ENCODE assay signal across 18 cellular contexts in the genomic region with DNA sequence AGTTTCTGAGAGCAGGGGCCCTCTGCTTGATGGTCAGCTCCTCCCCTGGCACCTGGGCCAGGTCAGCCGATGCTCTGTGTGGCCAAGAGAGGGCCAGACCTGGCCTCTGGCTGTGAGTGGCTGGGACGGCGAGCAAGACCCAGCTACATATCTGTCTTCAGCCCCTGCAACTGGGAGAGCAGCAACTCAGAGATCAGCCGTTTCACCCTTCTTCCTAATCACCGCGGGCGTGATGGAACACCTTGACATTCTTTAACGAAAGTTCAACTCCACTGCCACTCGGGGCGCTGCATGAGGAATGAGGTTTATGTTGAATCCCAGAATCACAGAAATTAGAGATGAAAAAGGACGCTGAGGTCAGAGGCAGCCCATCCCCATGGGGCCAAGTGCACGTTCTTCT.
"Had no signal": no experiment of that assay in that cellular context is flagged by ENCODE, and none has a peak within 500 bp of the region (broad histone marks: within the 10 kb centered on the region; RNA-seq: fewer than 3 reads in every experiment).

No MANE protein-coding gene starts in this region.

- H3K4me1 Mint-ChIP-seq: activated naive CD8-positive, alpha-beta T cell treated with anti-CD3 and anti-CD28 coated beads for 36 hours; naive B cell had no signal

- H3K9me3 Mint-ChIP-seq: activated naive CD8-positive, alpha-beta T cell treated with anti-CD3 and anti-CD28 coated beads for 36 hours had no signal

- H3K27me3 ChIP-seq: cardiac muscle cell, pancreas had no signal

- H3K9me3 ChIP-seq: left ventricle myocardium inferior, mucosa of descending colon, neutrophil, pancreas had no signal

- H3K27me3 Mint-ChIP-seq: activated naive CD8-positive, alpha-beta T cell treated with anti-CD3 and anti-CD28 coated beads for 36 hours had no signal

- H3K4me3 Mint-ChIP-seq: activated naive CD8-positive, alpha-beta T cell treated with anti-CD3 and anti-CD28 coated beads for 36 hours; naive B cell had no signal

- H3K4me3 ChIP-seq: cardiac muscle cell, left ventricle myocardium inferior, mucosa of descending colon, pancreas had no signal

- H3K4me1 ChIP-seq: pancreas had no signal

- H3K27ac Mint-ChIP-seq: activated naive CD8-positive, alpha-beta T cell treated with anti-CD3 and anti-CD28 coated beads for 36 hours; naive B cell had no signal

- H3K27ac ChIP-seq: cardiac muscle cell, left ventricle myocardium inferior, neutrophil, pancreas had no signal

- DNase-seq: activated CD4-positive, CD25-positive, alpha-beta regulatory T cell treated with anti-CD3 and anti-CD28 coated beads, Interleukin-2, amount 50 U/mL, for 72 hours; activated CD8-positive, alpha-beta memory T cell treated with anti-CD3 and anti-CD28 coated beads for 24 hours; activated naive CD4-positive, alpha-beta T cell; activated naive CD8-positive, alpha-beta T cell treated with anti-CD3 and anti-CD28 coated beads for 36 hours; amygdala; dermis blood vessel endothelial cell; effector memory CD4-positive, alpha-beta T cell; hypothalamus; left ventricle myocardium inferior; mucosa of descending colon; naive B cell; pancreas; stimulated activated CD4-positive, alpha-beta T cell treated with anti-CD3 and anti-CD28 coated beads, Interleukin-12 subunit alpha, Interleukin-12 subunit beta, amount 100 ng/mL, for 4 hours; stimulated activated CD4-positive, alpha-beta T cell treated with anti-CD3 and anti-CD28 coated beads, Interleukin-1b, Interleukin-23, amount 100 ng/mL, for 48 hours; stimulated activated CD8-positive, alpha-beta memory T cell treated with anti-CD3 and anti-CD28 coated beads, Interleukin-4, amount 100 ng/mL, for 48 hours; T1000 had no signal

- H3K36me3 ChIP-seq: cardiac muscle cell, left ventricle myocardium inferior, neutrophil, pancreas had no signal

- H3K36me3 Mint-ChIP-seq: activated naive CD8-positive, alpha-beta T cell treated with anti-CD3 and anti-CD28 coated beads for 36 hours; naive B cell had no signal
